ENCODE assay signal across 2 cellular contexts in the genomic region with DNA sequence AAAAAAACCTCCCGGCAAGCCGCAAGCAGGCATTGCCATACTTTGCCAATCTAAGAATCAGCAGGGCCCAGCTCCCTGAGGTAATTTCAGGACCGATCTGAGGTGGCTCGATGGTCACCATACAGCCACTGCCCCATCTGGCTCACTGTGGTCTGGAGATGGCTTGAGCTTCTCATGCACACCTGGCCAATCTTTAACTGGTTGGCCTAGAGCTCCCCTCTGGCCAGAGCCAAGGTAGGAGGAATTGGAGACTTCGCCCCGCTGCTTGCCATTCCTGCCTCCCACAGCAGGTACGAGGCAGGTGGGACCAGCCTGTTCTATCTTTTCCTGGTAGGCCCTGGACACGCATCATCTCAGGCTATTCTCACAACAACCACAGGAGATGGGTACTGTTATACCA.
A peak's percentile ranks its signal among the peaks of the same experiment; 100 is the strongest.
TF ChIP-seq lines count a peak whose summit lies in the region.

No MANE protein-coding gene starts in this region.

TF ChIP-seq in IMR-90, 13 proteins besides CTCF, POLR2A, EP300 and RAD21:
- TF ChIP-seq CHD1 (IDR thresholded peaks at IDR 0.05; ENCODE audit: low read depth, low read length) (no peak), RFX5 (IDR thresholded peaks at IDR 0.05; ENCODE audit: low read depth, low read length) (no peak), MAFK (IDR thresholded peaks at IDR 0.05; ENCODE audit: low read depth, low read length) (no peak), NFE2L2 (IDR thresholded peaks at IDR 0.05; ENCODE audit: low read depth, low read length) (no peak), FOS (IDR thresholded peaks at IDR 0.05; ENCODE audit: low read depth, low read length) (no peak), RCOR1 (IDR thresholded peaks at IDR 0.05; ENCODE audit: insufficient replicate concordance, low read length) (no peak), SMC3 (IDR thresholded peaks at IDR 0.05; ENCODE audit: low read depth, low read length) (no peak), BHLHE40 (IDR thresholded peaks at IDR 0.05; ENCODE audit: low read depth, low read length) (no peak), MXI1 (IDR thresholded peaks at IDR 0.05; ENCODE audit: borderline replicate concordance, low read depth, low read length) (no peak), MAZ (IDR thresholded peaks at IDR 0.05; ENCODE audit: borderline replicate concordance, low read depth, low read length) (no peak), CEBPB (IDR thresholded peaks at IDR 0.05; ENCODE audit: low read depth, low read length) (no peak)
- TF ChIP-seq, protein P1, sequence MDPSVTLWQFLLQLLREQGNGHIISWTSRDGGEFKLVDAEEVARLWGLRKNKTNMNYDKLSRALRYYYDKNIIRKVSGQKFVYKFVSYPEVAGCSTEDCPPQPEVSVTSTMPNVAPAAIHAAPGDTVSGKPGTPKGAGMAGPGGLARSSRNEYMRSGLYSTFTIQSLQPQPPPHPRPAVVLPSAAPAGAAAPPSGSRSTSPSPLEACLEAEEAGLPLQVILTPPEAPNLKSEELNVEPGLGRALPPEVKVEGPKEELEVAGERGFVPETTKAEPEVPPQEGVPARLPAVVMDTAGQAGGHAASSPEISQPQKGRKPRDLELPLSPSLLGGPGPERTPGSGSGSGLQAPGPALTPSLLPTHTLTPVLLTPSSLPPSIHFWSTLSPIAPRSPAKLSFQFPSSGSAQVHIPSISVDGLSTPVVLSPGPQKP (IDR thresholded peaks at IDR 0.05; ENCODE audit: borderline replicate concordance, low read depth, low read length): no peak
- TF ChIP-seq, protein P2, sequence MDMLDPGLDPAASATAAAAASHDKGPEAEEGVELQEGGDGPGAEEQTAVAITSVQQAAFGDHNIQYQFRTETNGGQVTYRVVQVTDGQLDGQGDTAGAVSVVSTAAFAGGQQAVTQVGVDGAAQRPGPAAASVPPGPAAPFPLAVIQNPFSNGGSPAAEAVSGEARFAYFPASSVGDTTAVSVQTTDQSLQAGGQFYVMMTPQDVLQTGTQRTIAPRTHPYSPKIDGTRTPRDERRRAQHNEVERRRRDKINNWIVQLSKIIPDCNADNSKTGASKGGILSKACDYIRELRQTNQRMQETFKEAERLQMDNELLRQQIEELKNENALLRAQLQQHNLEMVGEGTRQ (IDR thresholded peaks at IDR 0.05; ENCODE audit: low read depth, low read length): no peak

TF ChIP-seq in HepG2, 621 proteins besides CTCF, POLR2A, EP300 and RAD21:
- TF ChIP-seq NR2F6 (IDR thresholded peaks at IDR 0.05) (no peak), NR2F6 (CRISPR knock-in tag; IDR thresholded peaks at IDR 0.05) (no peak), ZNF274 (CRISPR knock-in tag; IDR thresholded peaks at IDR 0.05) (peak; percentile 46; the same call in 1 of the 2 replicates), AKAP8 (CRISPR knock-in tag; IDR thresholded peaks at IDR 0.05) (no peak), ZMYM3 (CRISPR knock-in tag; IDR thresholded peaks at IDR 0.05) (peak; percentile 42; the same call in 1 of the 2 replicates), STAG1 (CRISPR knock-in tag; IDR thresholded peaks at IDR 0.05) (peak; percentile 18; the same call in 1 of the 2 replicates), ZBTB1 (CRISPR knock-in tag; IDR thresholded peaks at IDR 0.05; ENCODE audit: borderline replicate concordance) (no peak), KLF15 (CRISPR knock-in tag; IDR thresholded peaks at IDR 0.05; ENCODE audit: borderline replicate concordance) (no peak)
